12 cellular contexts compared by ENCODE assay signal in genomic region chr17:29740017-29740416, GRCh38.
DNase-seq lines count a peak whose midpoint lies in the region; ATAC-seq, FAIRE-seq and TF ChIP-seq lines count a peak whose summit lies in the region.
"Had no signal": no experiment of that assay in that cellular context is flagged by ENCODE, and none has a peak within 500 bp of the region (broad histone marks: within the 10 kb centered on the region; RNA-seq: fewer than 3 reads in every experiment).

No MANE protein-coding gene starts in this region.

- no peaks in the 10 kb centered on the region for H3K9me3 ChIP-seq in MM.1S (replicated peaks; ENCODE audit: insufficient read depth, low read length)
- no peaks in the 10 kb centered on the region for H3K9me3 ChIP-seq in tibial artery
- H3K9me3 ChIP-seq: prostate gland had no signal

- no peak overlapping the region for H2AFZ ChIP-seq in MM.1S (ENCODE audit: low read length)

- H3K9me3 Mint-ChIP-seq in activated naive CD8-positive, alpha-beta T cell (ENCODE audit: low read depth): no peaks in the 10 kb centered on the region

- no peak overlapping the region for H3K9ac ChIP-seq in MM.1S (ENCODE audit: low read length)

- no peak for DNase-seq in GM12891 (ENCODE audit: insufficient read length, low spot score)
- DNase-seq in left lobe of liver (ENCODE audit: low spot score): peak; percentile 67
- DNase-seq in sciatic nerve (ENCODE audit: low spot score): no peak
- DNase-seq in MM.1S: no peak
- DNase-seq in NCI-H1092 treated with DMSO at 0.1 percent for 48 hours (lab: John Stamatoyannopoulos, UW): no peak
- no peak for DNase-seq in tibial artery
- DNase-seq: glutamatergic neuron, NCI-H2029, WERI-Rb-1 had no signal

- H3K36me3 ChIP-seq in MM.1S (replicated peaks; ENCODE audit: insufficient read depth, low read length) (no peaks in the 10 kb centered on the region), tibial artery (no peaks in the 10 kb centered on the region)
- H3K36me3 ChIP-seq: prostate gland, WERI-Rb-1 had no signal

- H3K4me1 Mint-ChIP-seq in activated naive CD8-positive, alpha-beta T cell (ENCODE audit: low read depth): peaks cover 53% of the 10 kb centered on the region

- no peak overlapping the region for H3K4me3 Mint-ChIP-seq in activated naive CD8-positive, alpha-beta T cell

- H3K36me3 Mint-ChIP-seq in activated naive CD8-positive, alpha-beta T cell: no peaks in the 10 kb centered on the region

- no peak overlapping the region for H3K4me2 ChIP-seq in MM.1S (ENCODE audit: low read depth, low read length)

- H3K4me3 ChIP-seq in MM.1S (ENCODE audit: low read length) (no peak overlapping the region), tibial artery (no peak overlapping the region)
- H3K4me3 ChIP-seq: prostate gland had no signal

- H3K27me3 Mint-ChIP-seq in activated naive CD8-positive, alpha-beta T cell: no peaks in the 10 kb centered on the region

- peak; percentile 71 for FAIRE-seq in GM12891 (lab: Jason Lieb, UNC)
- FAIRE-seq: D721Med had no signal

- no peaks in the 10 kb centered on the region for H3K27me3 ChIP-seq in MM.1S (replicated peaks; ENCODE audit: insufficient read depth, low read length)
- no peaks in the 10 kb centered on the region for H3K27me3 ChIP-seq in tibial artery

- ATAC-seq in left lobe of liver: peak; percentile 83
- peak; percentile 57 for ATAC-seq in sciatic nerve

- H4K20me1 ChIP-seq in MM.1S (ENCODE audit: insufficient read depth, low read length): no peaks in the 10 kb centered on the region

- H3K4me1 ChIP-seq in MM.1S (ENCODE audit: low read length) (no peaks in the 10 kb centered on the region), tibial artery (peaks cover 0 to 4% (median 0%) of the 10 kb centered on the region in 4 donors)

- H3K27ac ChIP-seq in MM.1S (ENCODE audit: low read length) (no peak overlapping the region), tibial artery (no peak overlapping the region)
- H3K27ac ChIP-seq: prostate gland, WERI-Rb-1 had no signal

- intact Hi-C loops in sciatic nerve (cut with DNase I) (no loop called here), tibial artery (cut with DNase I; ENCODE audit: low total_unique reads) (no loop called here)

- no peak for TF ChIP-seq POLR2A in GM12891 (IDR thresholded peaks at IDR 0.05; ENCODE audit: low read depth, low read length)

- peak overlapping the region; percentile 56 for H3K27ac Mint-ChIP-seq in activated naive CD8-positive, alpha-beta T cell

- H3K79me2 ChIP-seq in MM.1S (ENCODE audit: low read length): no peaks in the 10 kb centered on the region

- TF ChIP-seq CTCF in MM.1S (IDR thresholded peaks at IDR 0.05; ENCODE audit: low read length) (no peak), tibial artery (IDR thresholded peaks at IDR 0.05) (no peak)

- no peaks in the 10 kb centered on the region for H3F3A ChIP-seq in MM.1S (ENCODE audit: insufficient read depth, low read length)

- no peaks in the 10 kb centered on the region for H3K9me2 ChIP-seq in MM.1S (replicated peaks; ENCODE audit: insufficient read depth, low read length)

TF ChIP-seq in GM12891, 5 proteins besides CTCF, POLR2A, EP300 and RAD21:
- 0 out of 2 replicates have a peak, but pooled peaks have one; percentile 17 for TF ChIP-seq POLR2AphosphoS5 (IDR thresholded peaks at IDR 0.05; ENCODE audit: low read depth, low read length)
- TF ChIP-seq TAF1 (IDR thresholded peaks at IDR 0.05; ENCODE audit: low read depth, low read length): no peak
- no peak for TF ChIP-seq POU2F2 (IDR thresholded peaks at IDR 0.05; ENCODE audit: low read depth, low read length)
